8 cellular contexts compared by ENCODE assay signal in genomic region chr1:31714442-31715096, GRCh38. TPM values are rescaled to one million over a fixed set of nuclear protein-coding genes. Genes with fewer than 3 reads are reported as not detected.
DNase-seq lines count a peak whose midpoint lies in the region; ATAC-seq and TF ChIP-seq lines count a peak whose summit lies in the region.

No MANE protein-coding gene starts in this region.

- ATAC-seq in HG03442 (IDR thresholded peaks at IDR 0.05; ENCODE audit: unreplicated experiment), result no peak

- intact Hi-C loops in vagina (cut with DNase I), result loop anchor here (5.0 kb wide), 2 partner anchors 47 to 73 kb away; no protein-coding TSS in a partner anchor

- peak overlapping the region; percentile 90 for H3K27ac ChIP-seq in vagina

- H3K36me3 ChIP-seq in MG63, result no peaks in the 10 kb centered on the region
- no peaks in the 10 kb centered on the region for H3K36me3 ChIP-seq in vagina

- H3K27me3 ChIP-seq in MG63 (no peaks in the 10 kb centered on the region), vagina (no peaks in the 10 kb centered on the region)

- DNase-seq in COLO668 (lab: John Stamatoyannopoulos, UW; ENCODE audit: unreplicated experiment) (peak; percentile 70), MG63 (peak; percentile 83), fibroblast of pulmonary artery (ENCODE audit: low read depth) (peak; percentile 61), myocyte (ENCODE audit: low read depth) (peak; percentile 85), vagina (ENCODE audit: extremely low spot score in 2 of 2) (peak in 1 of 2 donors; percentile 93), GOT3 (lab: John Stamatoyannopoulos, UW) (no peak)
- DNase-seq in activated CD8-positive, alpha-beta memory T cell treated with anti-CD3 and anti-CD28 coated beads for 24 hours, result peak; percentile 66

- no peak for TF ChIP-seq POLR2A in vagina (IDR thresholded peaks at IDR 0.05)

- H3K4me3 ChIP-seq in MG63 (peak overlapping the region; percentile 18), fibroblast of pulmonary artery (replicated peaks; ENCODE audit: low read depth, low read length) (peak overlapping the region; percentile 2), vagina (peak overlapping the region; percentile 39 to 58)

- H3K9me3 ChIP-seq in MG63 (no peaks in the 10 kb centered on the region), vagina (no peaks in the 10 kb centered on the region)

- peaks cover 46% of the 10 kb centered on the region for H3K4me1 ChIP-seq in vagina

- TF ChIP-seq CTCF in fibroblast of pulmonary artery (IDR thresholded peaks at IDR 0.05; ENCODE audit: low read length, missing control alignments) (peak; percentile 50), vagina (IDR thresholded peaks at IDR 0.05) (no peak)

RNA-seq across cellular contexts. Expression of gene COL16A1, which starts 10.8 kb away (rescaled TPM):
- 156 and 192 TPM in 2 replicates for total RNA-seq in MG63 (2014; rRNA removed; shearing (Covaris generic); ENCODE audit: low replicate concordance)
- total RNA-seq in myocyte (27.9 and 37.7 TPM in 2 replicates), vagina (82.3 TPM)
- polyA plus RNA-seq in myocyte (2012), result 59.6 TPM

RNA-seq across cellular contexts. Expression of gene ADGRB2, which starts 49.6 kb away (rescaled TPM):
- total RNA-seq in MG63 (2014; rRNA removed; shearing (Covaris generic); ENCODE audit: low replicate concordance), result 3.4 and 8.5 TPM in 2 replicates
- total RNA-seq in myocyte (15.8 and 20.2 TPM in 2 replicates), vagina (3.9 TPM)
- polyA plus RNA-seq in myocyte (2012), result 49.9 TPM
